Comparison of ENCODE assay signal across 9 cellular contexts in the genomic region with DNA sequence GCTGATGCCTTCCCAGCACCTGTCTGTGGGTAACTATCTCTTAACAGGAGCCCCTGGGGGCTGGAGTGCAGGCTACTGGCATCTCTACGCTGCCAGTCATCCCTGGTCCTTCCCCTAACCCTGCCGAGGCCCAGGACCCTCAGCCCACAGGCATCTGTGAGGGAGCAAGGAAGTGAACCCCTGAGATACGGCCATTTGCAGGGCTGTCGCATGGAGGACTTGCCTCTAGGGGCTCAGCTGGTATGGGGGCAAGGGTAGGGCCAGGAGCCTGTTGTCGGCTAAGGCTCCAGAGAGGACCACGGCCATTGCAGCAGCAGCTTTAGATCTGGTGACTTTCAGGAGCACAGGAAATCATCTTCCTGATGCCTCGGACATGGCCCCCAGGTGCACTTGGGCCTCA.
"Had no signal": no experiment of that assay in that cellular context is flagged by ENCODE, and none has a peak within 500 bp of the region (broad histone marks: within the 10 kb centered on the region; RNA-seq: fewer than 3 reads in every experiment).

No MANE protein-coding gene starts in this region.

- H3K27ac ChIP-seq: HL-60, KMS-11 had no signal

- H3K4me3 ChIP-seq: GM23338, HAP-1 had no signal

- ATAC-seq: GM23338, HCT116 had no signal

- H3K4me3 Mint-ChIP-seq: GM23338, HFFc6 had no signal

- H3K4me2 ChIP-seq: GM23338, KMS-11 had no signal

- DNase-seq: H7, HFFc6, IMR-90, KBM-7 had no signal

- H3K9ac ChIP-seq: KMS-11 had no signal

- H3K27ac Mint-ChIP-seq: GM23338, HFFc6 had no signal

- H2AFZ ChIP-seq: GM23338 had no signal

- H3K9me3 ChIP-seq: HAP-1 had no signal
